ENCODE assay signal across 8 cellular contexts in genomic region chrX:16719334-16720084, GRCh38. TPM values are rescaled to one million over a fixed set of nuclear protein-coding genes. Genes with fewer than 3 reads are reported as not detected.
DNase-seq lines count a peak whose midpoint lies in the region; ATAC-seq, FAIRE-seq and TF ChIP-seq lines count a peak whose summit lies in the region.

Gene SYAP1, plus strand, starts transcription at chrX:16719612. Its CDS starts 113 bp downstream, at chrX:16719725.

- peak within 1 kb of the TSS; percentile 95 for H3K9ac ChIP-seq in rectal smooth muscle tissue (ENCODE audit: low read length)

- intact Hi-C loops in aorta (cut with DNase I): loop anchor here in 1 of 2 donors (2.0 to 10.0 kb wide), 2 partner anchors 67 to 1045 kb away; partner anchors contain the start of gene TXLNG

- H3K36me3 ChIP-seq in rectal smooth muscle tissue (ENCODE audit: control insufficient read depth, insufficient read depth, low read length): no peaks in the 10 kb centered on the region
- no peaks in the 10 kb centered on the region for H3K36me3 ChIP-seq in aorta (ENCODE audit: control insufficient read depth in 1 of 2, insufficient read depth in 2 of 2, low read length in 1 of 2)

- peak; percentile 95 for FAIRE-seq in GM18507 (lab: Jason Lieb, UNC)

- 0 to 1% methylated on average over 53 to 54 of the region's 54 CpGs for WGBS in aorta, 2 donors

- no peak for TF ChIP-seq CTCF in astrocyte of the cerebellum (IDR thresholded peaks at IDR 0.05; ENCODE audit: low read depth, low read length, missing control alignments)

- no peaks in the 10 kb centered on the region for H3K9me3 ChIP-seq in aorta (ENCODE audit: control insufficient read depth, low read length)

- H3K4me1 ChIP-seq in rectal smooth muscle tissue (ENCODE audit: control insufficient read depth, insufficient read depth, low read length): peaks cover 10% of the 10 kb centered on the region
- peaks cover 0 to 5% of the 10 kb centered on the region in 2 donors for H3K4me1 ChIP-seq in aorta (ENCODE audit: control insufficient read depth in 1 of 2, insufficient read depth in 2 of 2, low read length in 2 of 2)

- H3K27me3 ChIP-seq in rectal smooth muscle tissue (ENCODE audit: control insufficient read depth, insufficient read depth, low read length): no peaks in the 10 kb centered on the region
- no peaks in the 10 kb centered on the region for H3K27me3 ChIP-seq in aorta (ENCODE audit: control insufficient read depth in 1 of 2, insufficient read depth in 2 of 2, low read length in 1 of 2)

- ATAC-seq in HG02981 (IDR thresholded peaks at IDR 0.05; ENCODE audit: unreplicated experiment) (peak; percentile 98), aorta (ENCODE audit: low FRiP score) (peak; percentile 99)

- peak within 1 kb of the TSS; percentile 74 for H3K4me3 ChIP-seq in astrocyte of the cerebellum (ENCODE audit: low read depth, low read length)
- H3K4me3 ChIP-seq in rectal smooth muscle tissue (ENCODE audit: low read length): peak within 1 kb of the TSS; percentile 91
- peak within 1 kb of the TSS; percentile 89 to 90 for H3K4me3 ChIP-seq in aorta (ENCODE audit: low read length in 2 of 2)

- peak; percentile 57 for DNase-seq in GM18507 (ENCODE audit: extremely low spot score, insufficient read length, low read depth)
- peak; percentile 65 for DNase-seq in NCI-H2029 treated with DMSO at 0.1 percent for 48 hours (lab: John Stamatoyannopoulos, UW)
- DNase-seq in T-helper 9 cell: peak; percentile 99
- DNase-seq in astrocyte of the cerebellum (ENCODE audit: low read depth): peak; percentile 97
- DNase-seq in hepatic stellate cell (ENCODE audit: low spot score): peak; percentile 90
- DNase-seq in aorta: peak; percentile 98 to 100

- peak within 1 kb of the TSS; percentile 99 for H3K27ac ChIP-seq in rectal smooth muscle tissue (ENCODE audit: low read depth, low read length)
- H3K27ac ChIP-seq in aorta (ENCODE audit: low read depth in 1 of 2, low read length in 2 of 2): peak within 1 kb of the TSS; percentile 71 to 97

- in situ Hi-C loops in astrocyte of the cerebellum (cut with HindIII; ENCODE audit: low sequenced_read_pairs): no loop called here

RNA-seq across cellular contexts. Expression of gene SYAP1, which starts in this region (rescaled TPM):
- 10 to 100 TPM; 28.3 to 36.3 TPM for total RNA-seq in aorta
- polyA plus RNA-seq in aorta: 10 to 100 TPM; 13.2 to 13.5 TPM

Comparison
In these comparisons a context has a peak if more than half of its experiments do, and no peak if none do; other contexts are left out.
1. Peak in every context shown above with its lines: DNase-seq, ATAC-seq, H3K4me3 ChIP-seq and H3K27ac ChIP-seq.